10 cellular contexts compared by ENCODE assay signal in the genomic region with DNA sequence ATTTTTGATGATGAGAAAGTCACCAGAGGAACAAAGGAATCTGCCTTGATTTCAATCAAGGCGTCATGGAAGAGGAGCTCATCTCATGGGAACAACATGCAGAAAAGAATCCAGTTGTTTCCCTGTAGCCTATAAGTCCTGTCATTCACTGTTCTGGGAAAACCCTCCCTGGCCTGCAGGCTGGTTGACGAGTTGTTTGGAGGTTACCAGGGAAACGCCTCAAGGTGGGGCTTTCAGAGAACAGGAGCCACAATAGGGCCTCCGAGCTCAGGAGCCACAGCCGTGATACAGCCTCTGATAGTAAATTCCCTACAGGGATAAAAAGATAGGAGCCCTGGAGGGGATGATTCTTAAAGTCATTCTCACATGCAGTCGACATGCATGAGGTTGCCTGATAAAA.
DNase-seq lines count a peak whose midpoint lies in the region; ATAC-seq and TF ChIP-seq lines count a peak whose summit lies in the region.
"Had no signal": no experiment of that assay in that cellular context is flagged by ENCODE, and none has a peak within 500 bp of the region (broad histone marks: within the 10 kb centered on the region; RNA-seq: fewer than 3 reads in every experiment).

No MANE protein-coding gene starts in this region.

- H3K27ac ChIP-seq in cardiac muscle cell (no peak overlapping the region), right atrium auricular region (no peak overlapping the region), vagina (peak overlapping the region; percentile 42), esophagus muscularis mucosa (replicated peaks in 1 of 4) (no peak overlapping the region)

- H3K4me1 ChIP-seq in cardiac muscle cell (ENCODE audit: low read depth) (peaks cover 9% of the 10 kb centered on the region), right atrium auricular region (peaks cover 0 to 18% of the 10 kb centered on the region in 2 donors), vagina (peaks cover 21% of the 10 kb centered on the region), esophagus muscularis mucosa (peaks cover 0 to 7% (median 0%) of the 10 kb centered on the region in 4 donors)

- no peak for ATAC-seq in HG03469 (IDR thresholded peaks at IDR 0.05; ENCODE audit: unreplicated experiment)
- ATAC-seq in GM18502 (IDR thresholded peaks at IDR 0.05; ENCODE audit: poor library complexity, unreplicated experiment): no peak

- no peak for TF ChIP-seq EP300 in esophagus muscularis mucosa (IDR thresholded peaks at IDR 0.05)

- DNase-seq in cardiac muscle cell (ENCODE audit: low read depth in 1 of 2, low spot score in 1 of 2): peak; percentile 71 to 80
- DNase-seq in right atrium auricular region (ENCODE audit: low spot score): no peak
- peak; percentile 38 for DNase-seq in astrocyte of the cerebellum (ENCODE audit: low read depth)
- DNase-seq in iPS DF 19.7 (ENCODE audit: low read depth, low spot score): peak; percentile 57
- peak in 1 of 2 donors; percentile 81 for DNase-seq in vagina (ENCODE audit: extremely low spot score in 2 of 2)
- no peak for DNase-seq in esophagus muscularis mucosa (ENCODE audit: extremely low spot score)
- DNase-seq: C1 segment of cervical spinal cord, occipital lobe had no signal

- in situ Hi-C loops in astrocyte of the cerebellum (cut with HindIII; ENCODE audit: low sequenced_read_pairs): no loop called here

- H3K27me3 ChIP-seq in cardiac muscle cell (no peaks in the 10 kb centered on the region), right atrium auricular region (no peaks in the 10 kb centered on the region), vagina (no peaks in the 10 kb centered on the region), esophagus muscularis mucosa (no peaks in the 10 kb centered on the region)

- no peaks in the 10 kb centered on the region for H3K9me3 ChIP-seq in cardiac muscle cell (ENCODE audit: low read depth)
- H3K9me3 ChIP-seq in right atrium auricular region: no peaks in the 10 kb centered on the region
- no peaks in the 10 kb centered on the region for H3K9me3 ChIP-seq in vagina
- no peaks in the 10 kb centered on the region for H3K9me3 ChIP-seq in esophagus muscularis mucosa

- H3K36me3 ChIP-seq in cardiac muscle cell (no peaks in the 10 kb centered on the region), right atrium auricular region (no peaks in the 10 kb centered on the region), vagina (no peaks in the 10 kb centered on the region), esophagus muscularis mucosa (no peaks in the 10 kb centered on the region)

- 50% methylated on average over 6 of the region's 6 CpGs for WGBS in esophagus muscularis mucosa

- intact Hi-C loops in vagina (cut with DNase I) (no loop called here), esophagus muscularis mucosa (cut with DNase I) (no loop called here)

- TF ChIP-seq CTCF in cardiac muscle cell (IDR thresholded peaks at IDR 0.05; ENCODE audit: low read depth, low read length) (no peak), right atrium auricular region (IDR thresholded peaks at IDR 0.05) (no peak), astrocyte of the cerebellum (IDR thresholded peaks at IDR 0.05; ENCODE audit: low read depth, low read length, missing control alignments) (no peak), vagina (IDR thresholded peaks at IDR 0.05) (no peak), esophagus muscularis mucosa (IDR thresholded peaks at IDR 0.05) (no peak)

- TF ChIP-seq POLR2A in vagina (IDR thresholded peaks at IDR 0.05): no peak
- TF ChIP-seq POLR2A in esophagus muscularis mucosa (IDR thresholded peaks at IDR 0.05; ENCODE audit: low read depth): no peak

- no peak overlapping the region for H3K4me3 ChIP-seq in cardiac muscle cell
- no peak overlapping the region for H3K4me3 ChIP-seq in right atrium auricular region
- H3K4me3 ChIP-seq in astrocyte of the cerebellum (ENCODE audit: low read depth, low read length): no peak overlapping the region
- no peak overlapping the region for H3K4me3 ChIP-seq in vagina
- no peak overlapping the region for H3K4me3 ChIP-seq in esophagus muscularis mucosa

Comparison
In these comparisons a context has a peak if more than half of its experiments do, and no peak if none do; other contexts are left out.
1. DNase-seq: peak in cardiac muscle cell (2 of 2), astrocyte of the cerebellum (single experiment) and iPS DF 19.7 (single experiment); none in right atrium auricular region (single experiment) and esophagus muscularis mucosa (single experiment).